21 cellular contexts compared by ENCODE assay signal in genomic region chr7:38291117-38291647, GRCh38.
DNase-seq lines count a peak whose midpoint lies in the region; ATAC-seq and TF ChIP-seq lines count a peak whose summit lies in the region.
"Had no signal": no experiment of that assay in that cellular context is flagged by ENCODE, and none has a peak within 500 bp of the region (broad histone marks: within the 10 kb centered on the region; RNA-seq: fewer than 3 reads in every experiment).

No MANE protein-coding gene starts in this region.

- BruUV-seq in PC-3 (replicated peaks; lab: Mats Ljungman, UMichigan) = no TSS peak

- H2BK120ac ChIP-seq in H9 (ENCODE audit: low read depth, low read length, poor library complexity, severe bottlenecking) = no peak overlapping the region

- TF ChIP-seq POLR2A in GM18505 (IDR thresholded peaks at IDR 0.05; ENCODE audit: borderline replicate concordance, extremely low read depth, insufficient read depth, insufficient read length) = no peak

- H3F3A ChIP-seq in PC-3 (ENCODE audit: low read length, unreplicated experiment) = no peaks in the 10 kb centered on the region

- H3K4me1 Mint-ChIP-seq in H9 = no peaks in the 10 kb centered on the region
- H3K4me1 Mint-ChIP-seq: activated CD4-positive, alpha-beta T cell treated with anti-CD3 and anti-CD28 coated beads, Interleukin-2, amount 10 ng/mL, durations not matched to agents 7 days and 5 days had no signal

- intact Hi-C loops in PC-3 (cut with micrococcal nuclease) = no loop called here

- no peak overlapping the region for H3K4me3 ChIP-seq in PC-3 (ENCODE audit: low read length)
- H3K4me3 ChIP-seq: SK-N-MC, transverse colon had no signal

- no peak overlapping the region; a peak in 1 of 7 replicates for H3K27ac Mint-ChIP-seq in H9
- H3K27ac Mint-ChIP-seq: activated CD4-positive, alpha-beta T cell treated with anti-CD3 and anti-CD28 coated beads, Interleukin-2, amount 10 ng/mL, durations not matched to agents 7 days and 5 days had no signal

- no peaks in the 10 kb centered on the region for H3K9me2 ChIP-seq in PC-3 (replicated peaks; ENCODE audit: low read length)

- TF ChIP-seq CTCF in C4-2B (conservative IDR thresholded peaks at IDR 0.05) (no peak; the same call in 1 of the 2 replicates), H9 (conservative IDR thresholded peaks at IDR 0.05) (peak; percentile 56), PC-3 (conservative IDR thresholded peaks at IDR 0.05; ENCODE audit: low read depth, low read length) (0 out of 2 replicates have a peak, but pooled peaks have one; percentile 13)

- peak; percentile 34 for DNase-seq in H9
- DNase-seq in PC-3 = no peak
- DNase-seq in iPS-NIHi11 (ENCODE audit: low spot score) = peak; percentile 35
- no peak for DNase-seq in hypothalamus (lab: John Stamatoyannopoulos, UW)
- DNase-seq in stimulated activated CD4-positive, alpha-beta T cell treated with anti-CD3 and anti-CD28 coated beads, Interleukin-2, amount 100 ng/mL, for 48 hours = no peak
- DNase-seq: activated CD4-positive, alpha-beta T cell treated with anti-CD3 and anti-CD28 coated beads, Interleukin-2, amount 10 ng/mL, durations not matched to agents 7 days and 5 days; activated CD8-positive, alpha-beta memory T cell treated with anti-CD3 and anti-CD28 coated beads, Interleukin-2, amount 50 U/mL, for 48 hours; activated effector memory CD4-positive, alpha-beta T cell treated with anti-CD3 and anti-CD28 coated beads, Interleukin-2, amount 50 U/mL, for 16 hours; amniotic stem cell; Caco-2; effector CD4-positive, alpha-beta T cell; KBM-7; NCI-H1417; right cardiac atrium; stimulated activated naive CD4-positive, alpha-beta T cell treated with Interleukin-2 at 50 U/mL for 16 hours; transverse colon had no signal

- no peak overlapping the region for H3K18ac ChIP-seq in H9 (ENCODE audit: insufficient read length, low read depth, low read length)

- H2AFZ ChIP-seq in H9 (ENCODE audit: low read length) = no peak overlapping the region
- no peak overlapping the region for H2AFZ ChIP-seq in PC-3 (ENCODE audit: low read length)

- no peak overlapping the region for H3K23ac ChIP-seq in H9 (ENCODE audit: insufficient read length, low read depth, low read length)

- no peak overlapping the region for H3K4ac ChIP-seq in H9 (ENCODE audit: low read depth, low read length)

- no peak overlapping the region for H4K5ac ChIP-seq in H9 (ENCODE audit: insufficient read length, low read depth, low read length)

- no peaks in the 10 kb centered on the region for H3K79me1 ChIP-seq in H9 (ENCODE audit: insufficient read depth, low read depth, low read length, poor library complexity, severe bottlenecking)

- CTCF ChIA-PET in PC-3 (lab: Charles Lee) = no interaction called here

- no peak overlapping the region for H2BK5ac ChIP-seq in H9 (ENCODE audit: insufficient read length, low read length)

- no peak overlapping the region for H3K56ac ChIP-seq in H9 (ENCODE audit: insufficient read length, low read depth, low read length)

- WGBS in H9 (ENCODE audit: extremely low coverage, insufficient read length, low lambda C conversion rate) = no CpG with 5 or more reads among the region's 9 CpGs

- POLR2A ChIA-PET in PC-3 (lab: Charles Lee; ENCODE audit: unreplicated experiment) = no interaction called here

- H3K36me3 Mint-ChIP-seq in H9 (ENCODE audit: insufficient read depth in 1 of 3, low read depth in 3 of 3) = no peaks in the 10 kb centered on the region

- H2BK20ac ChIP-seq in H9 (ENCODE audit: low read depth, low read length, poor library complexity, severe bottlenecking) = no peak overlapping the region

- no peak overlapping the region for H3K4me2 ChIP-seq in H9 (ENCODE audit: insufficient read depth, insufficient read length, low read length)
- H3K4me2 ChIP-seq in PC-3 (ENCODE audit: low read length) = no peak overlapping the region

- H3K4me1 ChIP-seq in H9 (ENCODE audit: insufficient read depth, low read length) = no peaks in the 10 kb centered on the region
- H3K4me1 ChIP-seq in PC-3 (ENCODE audit: insufficient read depth, low read length) = no peaks in the 10 kb centered on the region
- H3K4me1 ChIP-seq: Caco-2, transverse colon had no signal

- H3K27me3 Mint-ChIP-seq in H9 (ENCODE audit: low read depth) = no peaks in the 10 kb centered on the region
- H3K27me3 Mint-ChIP-seq: activated CD4-positive, alpha-beta T cell treated with anti-CD3 and anti-CD28 coated beads, Interleukin-2, amount 10 ng/mL, durations not matched to agents 7 days and 5 days had no signal

- no peak overlapping the region for H3K4me3 Mint-ChIP-seq in H9
- H3K4me3 Mint-ChIP-seq: activated CD4-positive, alpha-beta T cell treated with anti-CD3 and anti-CD28 coated beads, Interleukin-2, amount 10 ng/mL, durations not matched to agents 7 days and 5 days had no signal

- no peaks in the 10 kb centered on the region for H3K79me2 ChIP-seq in H9 (ENCODE audit: insufficient read depth, low read length)
- H3K79me2 ChIP-seq in PC-3 (ENCODE audit: low read length) = no peaks in the 10 kb centered on the region

- H3K9ac ChIP-seq in H9 (ENCODE audit: extremely low read depth, insufficient read length, low read length) (no peak overlapping the region), PC-3 (ENCODE audit: low read length) (no peak overlapping the region)

- H2BK12ac ChIP-seq in H9 (ENCODE audit: insufficient read length, low read depth, low read length) = no peak overlapping the region

- no peak overlapping the region for H4K91ac ChIP-seq in H9 (ENCODE audit: insufficient read length, low read depth, low read length)

- no peak overlapping the region for H4K8ac ChIP-seq in H9 (replicated peaks; ENCODE audit: insufficient read length, low read depth, low read length)

- H4K20me1 ChIP-seq in H9 (ENCODE audit: control insufficient read depth, insufficient read depth, insufficient read length) (no peaks in the 10 kb centered on the region), PC-3 (ENCODE audit: low read length) (no peaks in the 10 kb centered on the region)

- no peak overlapping the region for H2BK15ac ChIP-seq in H9 (ENCODE audit: low read depth, low read length)

- no peak overlapping the region for H3K14ac ChIP-seq in H9 (ENCODE audit: insufficient read depth, low read length)

- H2AK5ac ChIP-seq in H9 (ENCODE audit: insufficient read length, low read length) = no peak overlapping the region

- no peaks in the 10 kb centered on the region for H3K23me2 ChIP-seq in H9 (ENCODE audit: insufficient read length, low read depth, low read length, poor library complexity, severe bottlenecking)

- no peaks in the 10 kb centered on the region for H3K36me3 ChIP-seq in PC-3 (ENCODE audit: low read depth, low read length)
- H3K36me3 ChIP-seq: neutrophil, transverse colon had no signal

- H3K27me3 ChIP-seq in H9 (ENCODE audit: insufficient read depth, low read length) (no peaks in the 10 kb centered on the region), PC-3 (ENCODE audit: low read length) (peaks cover 38% of the 10 kb centered on the region)
- H3K27me3 ChIP-seq: neutrophil, transverse colon had no signal

- ATAC-seq in PC-3 (no peak), GM18505 (IDR thresholded peaks at IDR 0.05; ENCODE audit: unreplicated experiment) (no peak), HG03159 (IDR thresholded peaks at IDR 0.05; ENCODE audit: unreplicated experiment) (no peak)
- ATAC-seq: right cardiac atrium had no signal

- H3T11ph ChIP-seq in H9 (ENCODE audit: low read length) = no peak overlapping the region

- peak overlapping the region; percentile 66 for H3K27ac ChIP-seq in C4-2B
- H3K27ac ChIP-seq in H9 (ENCODE audit: insufficient read length, low read depth, low read length) = no peak overlapping the region
- no peak overlapping the region for H3K27ac ChIP-seq in PC-3 (ENCODE audit: low read length)
- H3K27ac ChIP-seq: neutrophil, SK-N-MC, transverse colon had no signal

- H3K9me3 Mint-ChIP-seq in H9 = no peaks in the 10 kb centered on the region; a peak in 2 of 5 replicates
- H3K9me3 Mint-ChIP-seq: activated CD4-positive, alpha-beta T cell treated with anti-CD3 and anti-CD28 coated beads, Interleukin-2, amount 10 ng/mL, durations not matched to agents 7 days and 5 days had no signal

- no peaks in the 10 kb centered on the region for H3K9me3 ChIP-seq in H9 (ENCODE audit: control insufficient read depth, low read depth, low read length)
- no peaks in the 10 kb centered on the region for H3K9me3 ChIP-seq in PC-3 (ENCODE audit: low read length)
- H3K9me3 ChIP-seq: Caco-2, neutrophil, transverse colon had no signal

Comparison
In these comparisons a context has a peak if more than half of its experiments do, and no peak if none do; other contexts are left out.
1. DNase-seq: peak in H9 (single experiment) and iPS-NIHi11 (single experiment); none in PC-3 (single experiment), hypothalamus (0 of 51) and stimulated activated CD4-positive, alpha-beta T cell treated with anti-CD3 and anti-CD28 coated beads, Interleukin-2, amount 100 ng/mL, for 48 hours (0 of 2).